11 cellular contexts compared by ENCODE assay signal in genomic region chr7:86644282-86645173, GRCh38.
DNase-seq lines count a peak whose midpoint lies in the region; ATAC-seq and TF ChIP-seq lines count a peak whose summit lies in the region.
"Had no signal": no experiment of that assay in that cellular context is flagged by ENCODE, and none has a peak within 500 bp of the region (broad histone marks: within the 10 kb centered on the region; RNA-seq: fewer than 3 reads in every experiment).

No MANE protein-coding gene starts in this region.

- TF ChIP-seq CTCF in astrocyte of the spinal cord (IDR thresholded peaks at IDR 0.05; ENCODE audit: low read depth, low read length): no peak

- H3K4me1 ChIP-seq in ES-I3 (ENCODE audit: insufficient read depth, low read length): no peaks in the 10 kb centered on the region; the same call in 1 of the 2 replicates
- H3K4me1 ChIP-seq: colonic mucosa had no signal

- H3K36me3 ChIP-seq in ES-I3 (ENCODE audit: insufficient read depth, low read length): no peaks in the 10 kb centered on the region
- H3K36me3 ChIP-seq: colonic mucosa had no signal

- in situ Hi-C loops in astrocyte of the spinal cord (cut with HindIII; ENCODE audit: low sequenced_read_pairs): no loop called here

- no peak for ATAC-seq in GM19035 (IDR thresholded peaks at IDR 0.05; ENCODE audit: unreplicated experiment)

- H3K4me3 ChIP-seq in astrocyte of the spinal cord (ENCODE audit: low read depth, low read length): peak overlapping the region; percentile 10
- H3K4me3 ChIP-seq: colonic mucosa had no signal

- H3K9me3 ChIP-seq in ES-I3 (ENCODE audit: control insufficient read depth, insufficient read depth, low read length): no peaks in the 10 kb centered on the region
- H3K9me3 ChIP-seq: colonic mucosa had no signal

- DNase-seq in astrocyte of the spinal cord (ENCODE audit: low read depth, low spot score): no peak
- DNase-seq in islet precursor cell: peak; percentile 63
- DNase-seq in retina: peak; percentile 82
- DNase-seq in OCI-M2 (lab: John Stamatoyannopoulos, UW; ENCODE audit: unreplicated experiment): no peak
- DNase-seq in stimulated activated CD4-positive, alpha-beta T cell treated with anti-CD3 and anti-CD28 coated beads, Interleukin-15, amount 100 ng/mL, for 24 hours: no peak
- no peak for DNase-seq in NCI-H1048 (lab: John Stamatoyannopoulos, UW)
- DNase-seq: colonic mucosa, NCI-H2081, SIG-M5 had no signal

- peak overlapping the region; percentile 66 for H3K9ac ChIP-seq in ES-I3 (ENCODE audit: low read depth, low read length)

Comparison
In these comparisons a context has a peak if more than half of its experiments do, and no peak if none do; other contexts are left out.
1. DNase-seq: peak in islet precursor cell (single experiment) and retina (single experiment); none in astrocyte of the spinal cord (single experiment), OCI-M2 (single experiment), stimulated activated CD4-positive, alpha-beta T cell treated with anti-CD3 and anti-CD28 coated beads, Interleukin-15, amount 100 ng/mL, for 24 hours (single experiment) and NCI-H1048 (single experiment).